Comparison of ENCODE assay signal across 23 cellular contexts in the genomic region with DNA sequence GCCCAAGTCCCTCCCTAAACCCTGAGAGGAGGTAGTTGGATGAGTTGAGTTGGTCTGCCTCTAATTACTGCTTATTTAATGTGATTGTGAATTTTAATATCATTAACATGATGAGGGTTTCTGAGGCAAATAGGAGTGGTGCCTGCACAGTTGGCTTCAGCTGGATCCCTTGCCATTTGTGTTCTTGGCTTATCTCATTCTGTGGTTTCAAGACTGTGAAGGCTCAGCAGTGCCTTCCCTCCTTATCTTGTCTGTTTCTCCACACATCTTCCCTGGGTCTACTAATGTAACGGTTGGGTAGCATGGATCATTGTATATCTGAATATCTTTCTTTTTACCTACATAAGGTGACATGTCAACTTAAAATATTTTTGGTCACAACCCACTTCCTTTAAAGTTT. TPM values are rescaled to one million over a fixed set of nuclear protein-coding genes. Genes with fewer than 3 reads are reported as not detected.
"Had no signal": no experiment of that assay in that cellular context is flagged by ENCODE, and none has a peak within 500 bp of the region (broad histone marks: within the 10 kb centered on the region; RNA-seq: fewer than 3 reads in every experiment).

No MANE protein-coding gene starts in this region.

- H3K4me3 Mint-ChIP-seq: activated CD4-positive, alpha-beta memory T cell treated with anti-CD3 and anti-CD28 coated beads for 36 hours; activated CD4-positive, alpha-beta T cell treated with anti-CD3 and anti-CD28 coated beads, Interleukin-2, amount 10 ng/mL, durations not matched to agents 7 days and 5 days; activated naive CD4-positive, alpha-beta T cell treated with anti-CD3 and anti-CD28 coated beads, Interleukin-2, amount 10 ng/mL, durations not matched to agents 7 days and 5 days; activated naive CD8-positive, alpha-beta T cell treated with anti-CD3 and anti-CD28 coated beads for 36 hours; activated T-cell treated with anti-CD3 and anti-CD28 coated beads, Interleukin-2, amount 50 U/mL, for 72 hours had no signal

- H3K36me3 ChIP-seq: breast epithelium, colonic mucosa had no signal

- H3K36me3 Mint-ChIP-seq: activated naive CD4-positive, alpha-beta T cell treated with anti-CD3 and anti-CD28 coated beads, Interleukin-2, amount 10 ng/mL, durations not matched to agents 7 days and 5 days had no signal

- H3K4me3 ChIP-seq: breast epithelium, colonic mucosa, SK-N-MC had no signal

- DNase-seq: activated CD4-positive, alpha-beta memory T cell treated with anti-CD3 and anti-CD28 coated beads for 36 hours; activated CD4-positive, alpha-beta T cell treated with anti-CD3 and anti-CD28 coated beads, Interleukin-2, amount 10 ng/mL, durations not matched to agents 7 days and 5 days; activated CD4-positive, CD25-positive, alpha-beta regulatory T cell; activated CD8-positive, alpha-beta memory T cell treated with anti-CD3 and anti-CD28 coated beads, Interleukin-2, amount 50 U/mL, for 4 hours; activated gamma-delta T cell treated with Interleukin-2 at 50 U/mL for 16 hours; activated naive CD4-positive, alpha-beta T cell treated with anti-CD3 and anti-CD28 coated beads, Interleukin-2, amount 10 ng/mL, durations not matched to agents 7 days and 5 days; activated naive CD8-positive, alpha-beta T cell treated with anti-CD3 and anti-CD28 coated beads for 36 hours; activated T-cell treated with anti-CD3 and anti-CD28 coated beads, Interleukin-2, amount 50 U/mL, for 72 hours; anterior cingulate cortex; caudate nucleus; colonic mucosa; NCI-H1105 treated with DMSO at 0.1 percent for 48 hours; NCI-H1436 treated with DMSO at 0.1 percent for 48 hours; NCI-H187; NCI-H2081; NCI-H446; SIG-M5; T-helper 1 cell had no signal

- H3K27ac Mint-ChIP-seq: activated CD4-positive, alpha-beta memory T cell treated with anti-CD3 and anti-CD28 coated beads for 36 hours; activated CD4-positive, alpha-beta T cell treated with anti-CD3 and anti-CD28 coated beads, Interleukin-2, amount 10 ng/mL, durations not matched to agents 7 days and 5 days; activated naive CD4-positive, alpha-beta T cell treated with anti-CD3 and anti-CD28 coated beads, Interleukin-2, amount 10 ng/mL, durations not matched to agents 7 days and 5 days; activated naive CD8-positive, alpha-beta T cell treated with anti-CD3 and anti-CD28 coated beads for 36 hours; activated T-cell treated with anti-CD3 and anti-CD28 coated beads, Interleukin-2, amount 50 U/mL, for 72 hours; activated T-helper 2 cell treated with anti-CD3 and anti-CD28 coated beads, Interferon-gamma antibody, Interleukin-2, Interleukin-4, amounts not matched to agents 10 μg/mL and 5 μg/mL and 100 μg/mL, durations not matched to agents 14 hours and 24 hours and 36 hours had no signal

- H3K9me3 ChIP-seq: breast epithelium, colonic mucosa had no signal

- H3K9me3 Mint-ChIP-seq: activated CD4-positive, alpha-beta memory T cell treated with anti-CD3 and anti-CD28 coated beads for 36 hours; activated CD4-positive, alpha-beta T cell treated with anti-CD3 and anti-CD28 coated beads, Interleukin-2, amount 10 ng/mL, durations not matched to agents 7 days and 5 days; activated naive CD4-positive, alpha-beta T cell treated with anti-CD3 and anti-CD28 coated beads, Interleukin-2, amount 10 ng/mL, durations not matched to agents 7 days and 5 days; activated naive CD8-positive, alpha-beta T cell treated with anti-CD3 and anti-CD28 coated beads for 36 hours; activated T-cell treated with anti-CD3 and anti-CD28 coated beads, Interleukin-2, amount 50 U/mL, for 72 hours; activated T-helper 2 cell treated with anti-CD3 and anti-CD28 coated beads, Interferon-gamma antibody, Interleukin-2, Interleukin-4, amounts not matched to agents 10 μg/mL and 5 μg/mL and 100 μg/mL, durations not matched to agents 14 hours and 24 hours and 36 hours had no signal

RNA-seq across cellular contexts. Expression of gene SLC10A4, which starts 1.6 kb away (rescaled TPM):
- total RNA-seq: activated CD4-positive, alpha-beta memory T cell treated with anti-CD3 and anti-CD28 coated beads for 36 hours; activated CD4-positive, alpha-beta T cell treated with anti-CD3 and anti-CD28 coated beads, Interleukin-2, amount 10 ng/mL, durations not matched to agents 7 days and 5 days; activated naive CD8-positive, alpha-beta T cell treated with anti-CD3 and anti-CD28 coated beads for 36 hours; activated T-cell treated with anti-CD3 and anti-CD28 coated beads, Interleukin-2, amount 50 U/mL, for 72 hours; activated T-helper 2 cell treated with anti-CD3 and anti-CD28 coated beads, Interferon-gamma antibody, Interleukin-2, Interleukin-4, amounts not matched to agents 10 μg/mL and 5 μg/mL and 100 μg/mL, durations not matched to agents 14 hours and 24 hours and 36 hours; T-helper 2 cell treated with Interferon-gamma antibody and Interleukin-4, amounts not matched to agents 100 ng/mL and 5 ng/mL, for 36 hours had no signal

RNA-seq across cellular contexts. Expression of gene ZAR1, which starts 8.5 kb away (rescaled TPM):
- total RNA-seq: activated CD4-positive, alpha-beta memory T cell treated with anti-CD3 and anti-CD28 coated beads for 36 hours; activated CD4-positive, alpha-beta T cell treated with anti-CD3 and anti-CD28 coated beads, Interleukin-2, amount 10 ng/mL, durations not matched to agents 7 days and 5 days; activated CD8-positive, alpha-beta memory T cell treated with anti-CD3 and anti-CD28 coated beads for 36 hours; activated naive CD8-positive, alpha-beta T cell treated with anti-CD3 and anti-CD28 coated beads for 36 hours; activated T-cell treated with anti-CD3 and anti-CD28 coated beads, Interleukin-2, amount 50 U/mL, for 72 hours; activated T-helper 2 cell treated with anti-CD3 and anti-CD28 coated beads, Interferon-gamma antibody, Interleukin-2, Interleukin-4, amounts not matched to agents 10 μg/mL and 5 μg/mL and 100 μg/mL, durations not matched to agents 14 hours and 24 hours and 36 hours; colonic mucosa; T-helper 2 cell treated with Interferon-gamma antibody and Interleukin-4, amounts not matched to agents 100 ng/mL and 5 ng/mL, for 36 hours had no signal
